20 cellular contexts compared by ENCODE assay signal in genomic region chr17:8408371-8408770, GRCh38. TPM values are rescaled to one million over a fixed set of nuclear protein-coding genes. Genes with fewer than 3 reads are reported as not detected.
DNase-seq lines count a peak whose midpoint lies in the region; ATAC-seq, FAIRE-seq and TF ChIP-seq lines count a peak whose summit lies in the region.
"Had no signal": no experiment of that assay in that cellular context is flagged by ENCODE, and none has a peak within 500 bp of the region (broad histone marks: within the 10 kb centered on the region; RNA-seq: fewer than 3 reads in every experiment).

No MANE protein-coding gene starts in this region.

- no peak overlapping the region for H3K4me3 Mint-ChIP-seq in activated CD8-positive, alpha-beta T cell treated with anti-CD3 and anti-CD28 coated beads, Interleukin-2, amount 10 ng/mL, durations not matched to agents 7 days and 5 days
- H3K4me3 Mint-ChIP-seq in activated CD8-positive, alpha-beta T cell treated with anti-CD3 and anti-CD28 coated beads for 36 hours = no peak overlapping the region
- H3K4me3 Mint-ChIP-seq in astrocyte (ENCODE audit: unreplicated experiment) = no peak overlapping the region
- H3K4me3 Mint-ChIP-seq in progenitor cell of endocrine pancreas (ENCODE audit: low read depth) = no peak overlapping the region
- H3K4me3 Mint-ChIP-seq: activated T-helper 1 cell treated with anti-CD3 and anti-CD28 coated beads, Interleukin-12 subunit alpha, Interleukin-12 subunit beta, Interleukin-2, Interleukin-4 antibody, amounts not matched to agents 30 ng/mL and 10 ng/mL and 1 ng/mL, durations not matched to agents 14 hours and 24 hours and 36 hours; CD8-positive, alpha-beta memory T cell; natural killer cell; stimulated activated naive CD8-positive, alpha-beta T cell treated with anti-CD3 and anti-CD28 coated beads, Interleukin-15, Interleukin-2, amounts not matched to agents 100 ng/mL and 50 ng/mL, for 24 hours had no signal

- no peak overlapping the region for H3K9ac ChIP-seq in astrocyte (ENCODE audit: low read length)

- intact Hi-C loops in activated CD8-positive, alpha-beta T cell treated with anti-CD3 and anti-CD28 coated beads for 36 hours (cut with micrococcal nuclease) = no loop called here
- intact Hi-C loops in upper lobe of right lung (cut with DNase I) = no loop called here

- ATAC-seq in activated CD8-positive, alpha-beta T cell treated with anti-CD3 and anti-CD28 coated beads, Interleukin-2, amount 10 ng/mL, durations not matched to agents 7 days and 5 days = no peak
- ATAC-seq in activated CD8-positive, alpha-beta T cell treated with anti-CD3 and anti-CD28 coated beads for 36 hours = no peak
- ATAC-seq in upper lobe of right lung = peak; percentile 52
- ATAC-seq: gastrocnemius medialis, natural killer cell had no signal

- no peak for TF ChIP-seq CTCF in activated CD8-positive, alpha-beta T cell treated with anti-CD3 and anti-CD28 coated beads for 36 hours (IDR thresholded peaks at IDR 0.05)
- TF ChIP-seq CTCF in astrocyte (IDR thresholded peaks at IDR 0.05; ENCODE audit: insufficient read depth, low read depth, low read length) (no peak), upper lobe of right lung (IDR thresholded peaks at IDR 0.05) (no peak), progenitor cell of endocrine pancreas (IDR thresholded peaks at IDR 0.05; ENCODE audit: unreplicated experiment) (no peak)

- H2AFZ ChIP-seq in astrocyte (ENCODE audit: low read depth, low read length) = peak overlapping the region; percentile 1

- DNase-seq in activated CD8-positive, alpha-beta T cell treated with anti-CD3 and anti-CD28 coated beads, Interleukin-2, amount 10 ng/mL, durations not matched to agents 7 days and 5 days = peak; percentile 30
- DNase-seq in activated CD8-positive, alpha-beta T cell treated with anti-CD3 and anti-CD28 coated beads for 36 hours = no peak
- DNase-seq in astrocyte (ENCODE audit: low read depth) (no peak), kidney glomerular epithelial cell (lab: John Stamatoyannopoulos, UW) (peak; percentile 63), upper lobe of right lung (no peak), NCI-H2029 (lab: John Stamatoyannopoulos, UW) (no peak), progenitor cell of endocrine pancreas (ENCODE audit: low spot score, unreplicated experiment) (no peak)
- no peak for DNase-seq in effector CD4-positive, alpha-beta T cell
- DNase-seq: activated CD4-positive, alpha-beta T cell treated with anti-CD3 and anti-CD28 coated beads for 4 hours; CD8-positive, alpha-beta memory T cell; effector CD8-positive, alpha-beta T cell; gastrocnemius medialis; HCEC 1CT; natural killer cell; T-helper 1 cell had no signal

- no peaks in the 10 kb centered on the region for H3K9me3 Mint-ChIP-seq in activated CD8-positive, alpha-beta T cell treated with anti-CD3 and anti-CD28 coated beads, Interleukin-2, amount 10 ng/mL, durations not matched to agents 7 days and 5 days (ENCODE audit: insufficient read depth)
- H3K9me3 Mint-ChIP-seq in activated CD8-positive, alpha-beta T cell treated with anti-CD3 and anti-CD28 coated beads for 36 hours = no peaks in the 10 kb centered on the region
- H3K9me3 Mint-ChIP-seq in astrocyte (ENCODE audit: unreplicated experiment) (no peaks in the 10 kb centered on the region), progenitor cell of endocrine pancreas (ENCODE audit: low read depth) (no peaks in the 10 kb centered on the region)
- H3K9me3 Mint-ChIP-seq: activated T-helper 1 cell treated with anti-CD3 and anti-CD28 coated beads, Interleukin-12 subunit alpha, Interleukin-12 subunit beta, Interleukin-2, Interleukin-4 antibody, amounts not matched to agents 30 ng/mL and 10 ng/mL and 1 ng/mL, durations not matched to agents 14 hours and 24 hours and 36 hours; CD8-positive, alpha-beta memory T cell; natural killer cell; stimulated activated naive CD8-positive, alpha-beta T cell treated with anti-CD3 and anti-CD28 coated beads, Interleukin-15, Interleukin-2, amounts not matched to agents 100 ng/mL and 50 ng/mL, for 24 hours had no signal

- no peaks in the 10 kb centered on the region for H3K79me2 ChIP-seq in astrocyte (ENCODE audit: insufficient read depth, low read length)

- H3K4me1 ChIP-seq in astrocyte (ENCODE audit: insufficient read depth, low read length) = peaks cover 3% of the 10 kb centered on the region
- peaks cover 7% of the 10 kb centered on the region for H3K4me1 ChIP-seq in upper lobe of right lung

- H3K27ac ChIP-seq in astrocyte (ENCODE audit: low read depth, low read length) (no peak overlapping the region), upper lobe of right lung (no peak overlapping the region)
- H3K27ac ChIP-seq: 22Rv1, gastrocnemius medialis, HL-60 had no signal

- no peaks in the 10 kb centered on the region for H3K36me3 Mint-ChIP-seq in activated CD8-positive, alpha-beta T cell treated with anti-CD3 and anti-CD28 coated beads, Interleukin-2, amount 10 ng/mL, durations not matched to agents 7 days and 5 days (ENCODE audit: low read depth)
- no peaks in the 10 kb centered on the region for H3K36me3 Mint-ChIP-seq in activated CD8-positive, alpha-beta T cell treated with anti-CD3 and anti-CD28 coated beads for 36 hours (ENCODE audit: low read depth)
- no peaks in the 10 kb centered on the region for H3K36me3 Mint-ChIP-seq in astrocyte (ENCODE audit: low read depth, unreplicated experiment)
- H3K36me3 Mint-ChIP-seq in progenitor cell of endocrine pancreas (ENCODE audit: insufficient read depth) = no peaks in the 10 kb centered on the region
- H3K36me3 Mint-ChIP-seq: CD8-positive, alpha-beta memory T cell; natural killer cell had no signal

- no peak for FAIRE-seq in astrocyte (lab: Jason Lieb, UNC)

- H4K20me1 ChIP-seq in astrocyte (ENCODE audit: insufficient read depth, low read length) = no peaks in the 10 kb centered on the region

- H3K4me1 Mint-ChIP-seq in activated CD8-positive, alpha-beta T cell treated with anti-CD3 and anti-CD28 coated beads, Interleukin-2, amount 10 ng/mL, durations not matched to agents 7 days and 5 days (ENCODE audit: low read depth) = peaks cover 38% of the 10 kb centered on the region
- H3K4me1 Mint-ChIP-seq in activated CD8-positive, alpha-beta T cell treated with anti-CD3 and anti-CD28 coated beads for 36 hours (ENCODE audit: low read depth) = peaks cover 11% of the 10 kb centered on the region
- H3K4me1 Mint-ChIP-seq in astrocyte (ENCODE audit: low read depth, unreplicated experiment) (no peaks in the 10 kb centered on the region), progenitor cell of endocrine pancreas (ENCODE audit: low read depth) (no peaks in the 10 kb centered on the region)

- H3K9me3 ChIP-seq in astrocyte (ENCODE audit: insufficient read depth, low read depth, low read length) (no peaks in the 10 kb centered on the region), upper lobe of right lung (no peaks in the 10 kb centered on the region)
- H3K9me3 ChIP-seq: gastrocnemius medialis had no signal

- H3K27me3 Mint-ChIP-seq in activated CD8-positive, alpha-beta T cell treated with anti-CD3 and anti-CD28 coated beads, Interleukin-2, amount 10 ng/mL, durations not matched to agents 7 days and 5 days (ENCODE audit: low read depth) = peaks cover 17% of the 10 kb centered on the region
- peaks cover 9% of the 10 kb centered on the region for H3K27me3 Mint-ChIP-seq in activated CD8-positive, alpha-beta T cell treated with anti-CD3 and anti-CD28 coated beads for 36 hours
- H3K27me3 Mint-ChIP-seq in astrocyte (ENCODE audit: low read depth, unreplicated experiment) (peaks cover 14% of the 10 kb centered on the region), progenitor cell of endocrine pancreas (peaks cover 8% of the 10 kb centered on the region)

- peaks cover 8% of the 10 kb centered on the region for H3K27me3 ChIP-seq in astrocyte (ENCODE audit: insufficient read depth, low read length)
- no peaks in the 10 kb centered on the region for H3K27me3 ChIP-seq in upper lobe of right lung
- H3K27me3 ChIP-seq: gastrocnemius medialis had no signal

- no peak overlapping the region for H3K27ac Mint-ChIP-seq in activated CD8-positive, alpha-beta T cell treated with anti-CD3 and anti-CD28 coated beads, Interleukin-2, amount 10 ng/mL, durations not matched to agents 7 days and 5 days
- H3K27ac Mint-ChIP-seq in activated CD8-positive, alpha-beta T cell treated with anti-CD3 and anti-CD28 coated beads for 36 hours = no peak overlapping the region
- H3K27ac Mint-ChIP-seq in astrocyte (ENCODE audit: unreplicated experiment) (no peak overlapping the region), progenitor cell of endocrine pancreas (no peak overlapping the region)
- H3K27ac Mint-ChIP-seq: activated T-helper 1 cell treated with anti-CD3 and anti-CD28 coated beads, Interleukin-12 subunit alpha, Interleukin-12 subunit beta, Interleukin-2, Interleukin-4 antibody, amounts not matched to agents 30 ng/mL and 10 ng/mL and 1 ng/mL, durations not matched to agents 14 hours and 24 hours and 36 hours; CD8-positive, alpha-beta memory T cell; natural killer cell; stimulated activated naive CD8-positive, alpha-beta T cell treated with anti-CD3 and anti-CD28 coated beads, Interleukin-15, Interleukin-2, amounts not matched to agents 100 ng/mL and 50 ng/mL, for 24 hours had no signal

- POLR2A ChIA-PET in activated CD8-positive, alpha-beta T cell treated with anti-CD3 and anti-CD28 coated beads, Interleukin-2, amount 10 ng/mL, durations not matched to agents 7 days and 5 days (lab: Charles Lee) = no interaction called here
- POLR2A ChIA-PET in activated CD8-positive, alpha-beta T cell treated with anti-CD3 and anti-CD28 coated beads for 36 hours (lab: Charles Lee) = interaction anchor here (0.5 kb wide), 1 partner anchor 33 kb away, joined by 3 read pairs; no protein-coding TSS in a partner anchor

- H3K4me2 ChIP-seq in astrocyte (ENCODE audit: low read length) = no peak overlapping the region

- H3K4me3 ChIP-seq in astrocyte (ENCODE audit: insufficient read depth, low read depth, low read length) = no peak overlapping the region
- H3K4me3 ChIP-seq in upper lobe of right lung = no peak overlapping the region
- H3K4me3 ChIP-seq: gastrocnemius medialis had no signal

- no peaks in the 10 kb centered on the region for H3K36me3 ChIP-seq in astrocyte (ENCODE audit: insufficient read depth, low read length)
- no peaks in the 10 kb centered on the region for H3K36me3 ChIP-seq in upper lobe of right lung
- H3K36me3 ChIP-seq: gastrocnemius medialis had no signal

- CTCF ChIA-PET in activated CD8-positive, alpha-beta T cell treated with anti-CD3 and anti-CD28 coated beads, Interleukin-2, amount 10 ng/mL, durations not matched to agents 7 days and 5 days (lab: Charles Lee) = no interaction called here
- CTCF ChIA-PET in activated CD8-positive, alpha-beta T cell treated with anti-CD3 and anti-CD28 coated beads for 36 hours (lab: Charles Lee) = interaction anchor here (1.5 kb wide), 1 partner anchor 338 kb away, joined by 6 read pairs; no protein-coding TSS in a partner anchor

RNA-seq across cellular contexts. Expression of gene RNF222, which starts 10.7 kb away (rescaled TPM):
- under 1 TPM; 0.24 to 0.29 TPM for total RNA-seq in activated CD8-positive, alpha-beta T cell treated with anti-CD3 and anti-CD28 coated beads, Interleukin-2, amount 10 ng/mL, durations not matched to agents 7 days and 5 days
- total RNA-seq in activated CD8-positive, alpha-beta T cell treated with anti-CD3 and anti-CD28 coated beads for 36 hours = under 1 TPM; 0.11 TPM
- total RNA-seq in astrocyte = not detected in 2 replicates
- total RNA-seq in upper lobe of right lung = not detected
- not detected in 2 replicates for total RNA-seq in progenitor cell of endocrine pancreas
- total RNA-seq: activated T-helper 1 cell treated with anti-CD3 and anti-CD28 coated beads, Interleukin-12 subunit alpha, Interleukin-12 subunit beta, Interleukin-2, Interleukin-4 antibody, amounts not matched to agents 30 ng/mL and 10 ng/mL and 1 ng/mL, durations not matched to agents 14 hours and 24 hours and 36 hours; CD8-positive, alpha-beta memory T cell; gastrocnemius medialis; kidney epithelial cell had no signal

RNA-seq across cellular contexts. Expression of gene RPL26, which starts 25.4 kb away (rescaled TPM):
- total RNA-seq in activated CD8-positive, alpha-beta T cell treated with anti-CD3 and anti-CD28 coated beads, Interleukin-2, amount 10 ng/mL, durations not matched to agents 7 days and 5 days = 1,000 to 10,000 TPM; 1,633 to 1,747 TPM
- total RNA-seq in activated CD8-positive, alpha-beta T cell treated with anti-CD3 and anti-CD28 coated beads for 36 hours = 1,000 to 10,000 TPM; 3,141 to 3,176 TPM
- total RNA-seq in astrocyte = 1,192 and 1,342 TPM in 2 replicates
- 1,173 TPM for total RNA-seq in upper lobe of right lung
- 1,699 and 1,778 TPM in 2 replicates for total RNA-seq in progenitor cell of endocrine pancreas

RNA-seq across cellular contexts. Expression of gene NDEL1, which starts 27.3 kb away (rescaled TPM):
- total RNA-seq in activated CD8-positive, alpha-beta T cell treated with anti-CD3 and anti-CD28 coated beads, Interleukin-2, amount 10 ng/mL, durations not matched to agents 7 days and 5 days = 10 to 100 TPM; 48.1 to 52.5 TPM
- total RNA-seq in activated CD8-positive, alpha-beta T cell treated with anti-CD3 and anti-CD28 coated beads for 36 hours = 10 to 100 TPM; 48.1 to 53.9 TPM
- 102 and 110 TPM in 2 replicates for total RNA-seq in astrocyte
- 80.6 TPM for total RNA-seq in upper lobe of right lung
- 30.5 and 40.5 TPM in 2 replicates for total RNA-seq in progenitor cell of endocrine pancreas

Comparison
In these comparisons a context has a peak if more than half of its experiments do, and no peak if none do; other contexts are left out.
1. DNase-seq: peak in activated CD8-positive, alpha-beta T cell treated with anti-CD3 and anti-CD28 coated beads, Interleukin-2, amount 10 ng/mL, durations not matched to agents 7 days and 5 days (single experiment) and kidney glomerular epithelial cell (single experiment); none in activated CD8-positive, alpha-beta T cell treated with anti-CD3 and anti-CD28 coated beads for 36 hours (single experiment), astrocyte (single experiment), upper lobe of right lung (single experiment), effector CD4-positive, alpha-beta T cell (single experiment), NCI-H2029 (single experiment) and progenitor cell of endocrine pancreas (single experiment).